ENCODE assay signal across 8 cellular contexts in genomic region chr3:119580148-119580760, GRCh38. TPM values are rescaled to one million over a fixed set of nuclear protein-coding genes. Genes with fewer than 3 reads are reported as not detected.
A peak's percentile ranks its signal among the peaks of the same experiment; 100 is the strongest.
DNase-seq lines count a peak whose midpoint lies in the region; ATAC-seq lines count a peak whose summit lies in the region.

No MANE protein-coding gene starts in this region.

- peak overlapping the region; percentile 95 for H3K27ac Mint-ChIP-seq in activated T-helper 1 cell treated with anti-CD3 and anti-CD28 coated beads, Interleukin-12 subunit alpha, Interleukin-12 subunit beta, Interleukin-2, Interleukin-4 antibody, amounts not matched to agents 30 ng/mL and 10 ng/mL and 1 ng/mL, durations not matched to agents 14 hours and 24 hours and 36 hours

- peak overlapping the region; percentile 90 for H3K4me3 Mint-ChIP-seq in activated T-helper 1 cell treated with anti-CD3 and anti-CD28 coated beads, Interleukin-12 subunit alpha, Interleukin-12 subunit beta, Interleukin-2, Interleukin-4 antibody, amounts not matched to agents 30 ng/mL and 10 ng/mL and 1 ng/mL, durations not matched to agents 14 hours and 24 hours and 36 hours

- intact Hi-C loops in activated T-helper 1 cell treated with anti-CD3 and anti-CD28 coated beads, Interleukin-12 subunit alpha, Interleukin-12 subunit beta, Interleukin-2, Interleukin-4 antibody, amounts not matched to agents 30 ng/mL and 10 ng/mL and 1 ng/mL, durations not matched to agents 14 hours and 24 hours and 36 hours (cut with micrococcal nuclease) = loop anchor here (2.0 to 5.0 kb wide), 3 partner anchors 19 to 83 kb away; partner anchors contain the start of gene TIMMDC1
- intact Hi-C loops in cardiac septum (cut with DNase I) = loop anchor here (2.0 to 5.0 kb wide), 2 partner anchors 97 to 118 kb away; partner anchors contain the start of genes COX17 and TMEM39A

- DNase-seq in ELF-1 (ENCODE audit: low read depth, low spot score) (peak; percentile 53), cardiac septum (ENCODE audit: low spot score) (peak; percentile 80), pons (ENCODE audit: low spot score) (peak; percentile 37), foreskin melanocyte (no peak)
- no peak for DNase-seq in activated T-helper 1 cell treated with anti-CD3 and anti-CD28 coated beads, Interleukin-12 subunit alpha, Interleukin-12 subunit beta, Interleukin-2, Interleukin-4 antibody, amounts not matched to agents 30 ng/mL and 10 ng/mL and 1 ng/mL, durations not matched to agents 14 hours and 24 hours and 36 hours (ENCODE audit: low spot score)
- DNase-seq in NK-92 treated with Interleukin-12 subunit alpha and Interleukin-12 subunit beta, amount 100 ng/mL, for 24 hours (lab: John Stamatoyannopoulos, UW) = no peak

- H3K4me1 Mint-ChIP-seq in activated T-helper 1 cell treated with anti-CD3 and anti-CD28 coated beads, Interleukin-12 subunit alpha, Interleukin-12 subunit beta, Interleukin-2, Interleukin-4 antibody, amounts not matched to agents 30 ng/mL and 10 ng/mL and 1 ng/mL, durations not matched to agents 14 hours and 24 hours and 36 hours (ENCODE audit: low read depth) = peaks cover 37% of the 10 kb centered on the region

- ATAC-seq in GM19395 (IDR thresholded peaks at IDR 0.05; ENCODE audit: unreplicated experiment) (peak; percentile 82), HG03439 (IDR thresholded peaks at IDR 0.05; ENCODE audit: unreplicated experiment) (peak; percentile 47)

- H3K27me3 Mint-ChIP-seq in activated T-helper 1 cell treated with anti-CD3 and anti-CD28 coated beads, Interleukin-12 subunit alpha, Interleukin-12 subunit beta, Interleukin-2, Interleukin-4 antibody, amounts not matched to agents 30 ng/mL and 10 ng/mL and 1 ng/mL, durations not matched to agents 14 hours and 24 hours and 36 hours (ENCODE audit: insufficient read depth) = peaks cover 6% of the 10 kb centered on the region

- H3K9me3 Mint-ChIP-seq in activated T-helper 1 cell treated with anti-CD3 and anti-CD28 coated beads, Interleukin-12 subunit alpha, Interleukin-12 subunit beta, Interleukin-2, Interleukin-4 antibody, amounts not matched to agents 30 ng/mL and 10 ng/mL and 1 ng/mL, durations not matched to agents 14 hours and 24 hours and 36 hours = no peaks in the 10 kb centered on the region

- H3K36me3 Mint-ChIP-seq in activated T-helper 1 cell treated with anti-CD3 and anti-CD28 coated beads, Interleukin-12 subunit alpha, Interleukin-12 subunit beta, Interleukin-2, Interleukin-4 antibody, amounts not matched to agents 30 ng/mL and 10 ng/mL and 1 ng/mL, durations not matched to agents 14 hours and 24 hours and 36 hours (ENCODE audit: low read depth) = no peaks in the 10 kb centered on the region

RNA-seq across cellular contexts. Expression of gene ADPRH, which starts 1.0 kb away (rescaled TPM):
- total RNA-seq in activated T-helper 1 cell treated with anti-CD3 and anti-CD28 coated beads, Interleukin-12 subunit alpha, Interleukin-12 subunit beta, Interleukin-2, Interleukin-4 antibody, amounts not matched to agents 30 ng/mL and 10 ng/mL and 1 ng/mL, durations not matched to agents 14 hours and 24 hours and 36 hours = 3.8 and 4.6 TPM in 2 replicates
- total RNA-seq in cardiac septum = 10.9 TPM

RNA-seq across cellular contexts. Expression of gene PLA1A, which starts 17.4 kb away (rescaled TPM):
- 0.22 and 0.29 TPM in 2 replicates for total RNA-seq in activated T-helper 1 cell treated with anti-CD3 and anti-CD28 coated beads, Interleukin-12 subunit alpha, Interleukin-12 subunit beta, Interleukin-2, Interleukin-4 antibody, amounts not matched to agents 30 ng/mL and 10 ng/mL and 1 ng/mL, durations not matched to agents 14 hours and 24 hours and 36 hours
- total RNA-seq in cardiac septum = 2.0 TPM

RNA-seq across cellular contexts. Expression of gene CD80, which starts 20.8 kb away (rescaled TPM):
- 18.1 and 19.5 TPM in 2 replicates for total RNA-seq in activated T-helper 1 cell treated with anti-CD3 and anti-CD28 coated beads, Interleukin-12 subunit alpha, Interleukin-12 subunit beta, Interleukin-2, Interleukin-4 antibody, amounts not matched to agents 30 ng/mL and 10 ng/mL and 1 ng/mL, durations not matched to agents 14 hours and 24 hours and 36 hours
- total RNA-seq in cardiac septum = 0.46 TPM

Comparison
In these comparisons a context has a peak if more than half of its experiments do, and no peak if none do; other contexts are left out.
1. DNase-seq: peak in ELF-1 (single experiment), cardiac septum (single experiment) and pons (single experiment); none in activated T-helper 1 cell treated with anti-CD3 and anti-CD28 coated beads, Interleukin-12 subunit alpha, Interleukin-12 subunit beta, Interleukin-2, Interleukin-4 antibody, amounts not matched to agents 30 ng/mL and 10 ng/mL and 1 ng/mL, durations not matched to agents 14 hours and 24 hours and 36 hours (single experiment), foreskin melanocyte (single experiment) and NK-92 treated with Interleukin-12 subunit alpha and Interleukin-12 subunit beta, amount 100 ng/mL, for 24 hours (single experiment).
2. RNA of gene CD80, which starts 20.8 kb away (total RNA-seq): 18.1 to 19.5 TPM in activated T-helper 1 cell treated with anti-CD3 and anti-CD28 coated beads, Interleukin-12 subunit alpha, Interleukin-12 subunit beta, Interleukin-2, Interleukin-4 antibody, amounts not matched to agents 30 ng/mL and 10 ng/mL and 1 ng/mL, durations not matched to agents 14 hours and 24 hours and 36 hours; 0.46 TPM in cardiac septum (single experiment); every median in the first group is over 10 times any median in the second.